ENCODE assay signal across 1 cellular context in the genomic region with DNA sequence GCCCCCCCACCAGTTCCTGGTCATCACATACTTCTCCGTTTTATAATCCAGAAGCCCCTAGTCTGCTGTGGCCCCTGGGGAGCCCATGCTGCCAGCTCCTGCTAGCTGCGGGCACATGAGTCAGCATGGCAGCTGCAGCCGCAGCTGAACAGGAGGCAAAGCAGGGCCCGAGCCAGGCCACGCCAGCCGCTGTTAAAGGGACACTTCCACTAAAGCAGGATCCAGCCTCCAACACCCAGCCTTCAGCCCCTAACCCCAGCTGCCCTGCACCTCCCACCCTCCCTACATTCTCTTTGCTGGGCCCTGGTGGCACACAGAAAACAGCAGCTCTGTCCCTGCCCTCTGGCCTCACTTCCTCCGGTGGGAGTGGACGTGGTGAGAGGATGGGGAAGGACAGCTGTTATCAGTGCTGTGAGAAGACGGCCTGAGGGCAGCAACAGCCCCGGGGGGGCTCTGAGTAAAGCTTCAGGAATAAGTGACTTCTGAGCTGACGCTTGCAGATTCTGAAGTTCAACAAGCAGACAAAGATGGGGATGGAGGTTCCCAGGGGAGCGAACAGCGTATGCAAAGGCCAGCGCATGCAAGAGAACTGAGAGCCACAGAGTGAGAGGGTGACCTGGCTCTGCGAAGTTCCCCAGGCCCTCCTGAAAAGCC.
TF ChIP-seq lines count a peak whose summit lies in the region.

No MANE protein-coding gene starts in this region.

TF ChIP-seq in K562, 482 proteins besides CTCF, POLR2A, EP300 and RAD21 (continued from another document):
- TF ChIP-seq AFF1 (IDR thresholded peaks at IDR 0.05; ENCODE audit: low read depth in 1 of 2, partially characterized antibody in 2 of 2) (no peak), THRAP3 (IDR thresholded peaks at IDR 0.05; ENCODE audit: borderline replicate concordance) (no peak), CBX8 (IDR thresholded peaks at IDR 0.05; ENCODE audit: borderline replicate concordance, extremely low read depth, low read depth, low read length, poor library complexity, severe bottlenecking) (no peak), UBTF (IDR thresholded peaks at IDR 0.05; ENCODE audit: borderline replicate concordance in 1 of 2, low read depth in 2 of 2, low read length in 2 of 2) (peak in 1 of 2 experiments; percentile 28; a peak in 1 of 4 replicates), ZKSCAN1 (IDR thresholded peaks at IDR 0.05; ENCODE audit: low read depth, low read length) (no peak), ZNF740 (CRISPR knock-in tag; IDR thresholded peaks at IDR 0.05) (peak; percentile 48; the same call in 1 of the 2 replicates), ZNF740 (tag; IDR thresholded peaks at IDR 0.05) (no peak), L3MBTL2 (IDR thresholded peaks at IDR 0.05) (no peak)
- TF ChIP-seq, protein P1, sequence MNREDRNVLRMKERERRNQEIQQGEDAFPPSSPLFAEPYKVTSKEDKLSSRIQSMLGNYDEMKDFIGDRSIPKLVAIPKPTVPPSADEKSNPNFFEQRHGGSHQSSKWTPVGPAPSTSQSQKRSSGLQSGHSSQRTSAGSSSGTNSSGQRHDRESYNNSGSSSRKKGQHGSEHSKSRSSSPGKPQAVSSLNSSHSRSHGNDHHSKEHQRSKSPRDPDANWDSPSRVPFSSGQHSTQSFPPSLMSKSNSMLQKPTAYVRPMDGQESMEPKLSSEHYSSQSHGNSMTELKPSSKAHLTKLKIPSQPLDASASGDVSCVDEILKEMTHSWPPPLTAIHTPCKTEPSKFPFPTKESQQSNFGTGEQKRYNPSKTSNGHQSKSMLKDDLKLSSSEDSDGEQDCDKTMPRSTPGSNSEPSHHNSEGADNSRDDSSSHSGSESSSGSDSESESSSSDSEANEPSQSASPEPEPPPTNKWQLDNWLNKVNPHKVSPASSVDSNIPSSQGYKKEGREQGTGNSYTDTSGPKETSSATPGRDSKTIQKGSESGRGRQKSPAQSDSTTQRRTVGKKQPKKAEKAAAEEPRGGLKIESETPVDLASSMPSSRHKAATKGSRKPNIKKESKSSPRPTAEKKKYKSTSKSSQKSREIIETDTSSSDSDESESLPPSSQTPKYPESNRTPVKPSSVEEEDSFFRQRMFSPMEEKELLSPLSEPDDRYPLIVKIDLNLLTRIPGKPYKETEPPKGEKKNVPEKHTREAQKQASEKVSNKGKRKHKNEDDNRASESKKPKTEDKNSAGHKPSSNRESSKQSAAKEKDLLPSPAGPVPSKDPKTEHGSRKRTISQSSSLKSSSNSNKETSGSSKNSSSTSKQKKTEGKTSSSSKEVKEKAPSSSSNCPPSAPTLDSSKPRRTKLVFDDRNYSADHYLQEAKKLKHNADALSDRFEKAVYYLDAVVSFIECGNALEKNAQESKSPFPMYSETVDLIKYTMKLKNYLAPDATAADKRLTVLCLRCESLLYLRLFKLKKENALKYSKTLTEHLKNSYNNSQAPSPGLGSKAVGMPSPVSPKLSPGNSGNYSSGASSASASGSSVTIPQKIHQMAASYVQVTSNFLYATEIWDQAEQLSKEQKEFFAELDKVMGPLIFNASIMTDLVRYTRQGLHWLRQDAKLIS (CRISPR knock-in tag; IDR thresholded peaks at IDR 0.05), result no peak
TF ChIP-seq in K562: peak in this region for 30.
